In genomic region chr19:1259206-1259872, GRCh38 we compare ENCODE assay signal across 8 cellular contexts. TPM values are rescaled to one million over a fixed set of nuclear protein-coding genes. Genes with fewer than 3 reads are reported as not detected.
A peak's percentile ranks its signal among the peaks of the same experiment; 100 is the strongest.
DNase-seq lines count a peak whose midpoint lies in the region; ATAC-seq and TF ChIP-seq lines count a peak whose summit lies in the region.

No MANE protein-coding gene starts in this region.

- H3K9me3 Mint-ChIP-seq in IgD-negative memory B cell (no peaks in the 10 kb centered on the region), activated B cell treated with CpG ODN at 0.5 μM for 24 hours (no peaks in the 10 kb centered on the region)
- H3K9me3 Mint-ChIP-seq in dendritic cell treated with granulocyte-macrophage colony-stimulating factor and Interleukin-4, amounts not matched to agents 40 ng/mL and 50 ng/mL, for 4 days, result no peaks in the 10 kb centered on the region

- peaks cover 1% of the 10 kb centered on the region for H3K27me3 Mint-ChIP-seq in IgD-negative memory B cell
- H3K27me3 Mint-ChIP-seq in activated B cell treated with CpG ODN at 0.5 μM for 24 hours, result no peaks in the 10 kb centered on the region
- H3K27me3 Mint-ChIP-seq in dendritic cell treated with granulocyte-macrophage colony-stimulating factor and Interleukin-4, amounts not matched to agents 40 ng/mL and 50 ng/mL, for 4 days, result peaks cover 2% of the 10 kb centered on the region

- peaks cover 76% of the 10 kb centered on the region for H3K4me1 ChIP-seq in mesodermal cell (ENCODE audit: control insufficient read depth, insufficient read depth, low read length, poor library complexity, severe bottlenecking)

- H3K27ac ChIP-seq in mesodermal cell (ENCODE audit: low read depth, low read length, severe bottlenecking) (peak overlapping the region; percentile 75), temporal lobe (ENCODE audit: low read depth, low read length) (peak overlapping the region; percentile 91)

- POLR2A ChIA-PET in activated B cell treated with CpG ODN at 0.5 μM for 24 hours (lab: Charles Lee), result interaction anchor here (0.5 to 11.5 kb wide), 13 partner anchors 7 to 1400 kb away, joined by 3 to 824 read pairs (median 4); partner anchors contain the start of genes ATP5F1D, CBARP, CIRBP and FAM174C

- H3K4me1 Mint-ChIP-seq in IgD-negative memory B cell (peaks cover 28 to 35% (median 30%) of the 10 kb centered on the region in 3 donors), activated B cell treated with CpG ODN at 0.5 μM for 24 hours (peaks cover 82% of the 10 kb centered on the region)
- peaks cover 79% of the 10 kb centered on the region for H3K4me1 Mint-ChIP-seq in dendritic cell treated with granulocyte-macrophage colony-stimulating factor and Interleukin-4, amounts not matched to agents 40 ng/mL and 50 ng/mL, for 4 days (ENCODE audit: low read depth)

- peak overlapping the region; percentile 78 to 93 (median 88) for H3K4me3 Mint-ChIP-seq in IgD-negative memory B cell
- peak overlapping the region; percentile 91 for H3K4me3 Mint-ChIP-seq in activated B cell treated with CpG ODN at 0.5 μM for 24 hours
- peak overlapping the region; percentile 77 for H3K4me3 Mint-ChIP-seq in dendritic cell treated with granulocyte-macrophage colony-stimulating factor and Interleukin-4, amounts not matched to agents 40 ng/mL and 50 ng/mL, for 4 days

- H3K27ac Mint-ChIP-seq in IgD-negative memory B cell, result peak overlapping the region; percentile 95 to 100 (median 98)
- peak overlapping the region; percentile 98 for H3K27ac Mint-ChIP-seq in activated B cell treated with CpG ODN at 0.5 μM for 24 hours
- H3K27ac Mint-ChIP-seq in dendritic cell treated with granulocyte-macrophage colony-stimulating factor and Interleukin-4, amounts not matched to agents 40 ng/mL and 50 ng/mL, for 4 days, result peak overlapping the region; percentile 90

- ATAC-seq in activated B cell treated with CpG ODN at 0.5 μM for 24 hours (ENCODE audit: low read depth), result peak; percentile 28

- no peaks in the 10 kb centered on the region for H3K9me3 ChIP-seq in mesodermal cell (ENCODE audit: control insufficient read depth, low read length)

- peak; percentile 27 to 62 for DNase-seq in NCI-H526 (lab: John Stamatoyannopoulos, UW)
- no peak for DNase-seq in NCI-H526 treated with DMSO at 0.1 percent for 48 hours (lab: John Stamatoyannopoulos, UW)
- DNase-seq in activated B cell treated with CpG ODN at 0.5 μM for 24 hours, result peak; percentile 75
- no peak for DNase-seq in NCI-H524 (lab: John Stamatoyannopoulos, UW)

- CTCF ChIA-PET in activated B cell treated with CpG ODN at 0.5 μM for 24 hours (lab: Charles Lee), result interaction anchor here (1.0 kb wide), 1 partner anchor 15 kb away, joined by 7 read pairs; no protein-coding TSS in a partner anchor

- H3K36me3 ChIP-seq in mesodermal cell (ENCODE audit: control insufficient read depth, insufficient read depth, low read length), result peaks cover 42% of the 10 kb centered on the region

- intact Hi-C loops in activated B cell treated with CpG ODN at 0.5 μM for 24 hours (cut with micrococcal nuclease), result no loop called here
- intact Hi-C loops in dendritic cell treated with granulocyte-macrophage colony-stimulating factor and Interleukin-4, amounts not matched to agents 40 ng/mL and 50 ng/mL, for 4 days (cut with micrococcal nuclease), result no loop called here

- WGBS in mesodermal cell (ENCODE audit: insufficient coverage in 2 of 2), 2 experiments, result 26 to 29% methylated on average over 14 to 15 of the region's 17 CpGs

- TF ChIP-seq CTCF in activated B cell treated with CpG ODN at 0.5 μM for 24 hours (IDR thresholded peaks at IDR 0.05), result no peak

- peak overlapping the region; percentile 11 for H3K4me3 ChIP-seq in mesodermal cell (ENCODE audit: extremely low read depth, insufficient read depth, low read length, poor library complexity, severe bottlenecking)

- peaks cover 4% of the 10 kb centered on the region for H3K36me3 Mint-ChIP-seq in IgD-negative memory B cell
- peaks cover 33% of the 10 kb centered on the region for H3K36me3 Mint-ChIP-seq in activated B cell treated with CpG ODN at 0.5 μM for 24 hours (ENCODE audit: low read depth)
- peaks cover 50% of the 10 kb centered on the region for H3K36me3 Mint-ChIP-seq in dendritic cell treated with granulocyte-macrophage colony-stimulating factor and Interleukin-4, amounts not matched to agents 40 ng/mL and 50 ng/mL, for 4 days (ENCODE audit: low read depth)

RNA-seq across cellular contexts. Expression of gene CIRBP, which starts 9.8 kb away (rescaled TPM):
- 377 TPM for polyA plus RNA-seq in IgD-negative memory B cell
- 399 and 400 TPM in 2 replicates for total RNA-seq in activated B cell treated with CpG ODN at 0.5 μM for 24 hours
- polyA plus RNA-seq in mesodermal cell (2013, experiment 1 of 2), result 231 TPM
- 221 TPM for polyA plus RNA-seq in mesodermal cell (2013, experiment 2 of 2)
- 289 TPM for total RNA-seq in temporal lobe

RNA-seq across cellular contexts. Expression of gene MIDN, which starts 11.0 kb away (rescaled TPM):
- polyA plus RNA-seq in IgD-negative memory B cell, result 4.8 TPM
- total RNA-seq in activated B cell treated with CpG ODN at 0.5 μM for 24 hours, result 64.5 and 68.4 TPM in 2 replicates
- polyA plus RNA-seq in mesodermal cell (2013, experiment 1 of 2), result 101 TPM
- polyA plus RNA-seq in mesodermal cell (2013, experiment 2 of 2), result 84.0 TPM
- total RNA-seq in temporal lobe, result 22.6 TPM

RNA-seq across cellular contexts. Expression of gene FAM174C, which starts 16.0 kb away (rescaled TPM):
- polyA plus RNA-seq in IgD-negative memory B cell, result 115 TPM
- total RNA-seq in activated B cell treated with CpG ODN at 0.5 μM for 24 hours (47.9 and 52.0 TPM in 2 replicates), temporal lobe (8.9 TPM)
- 22.1 TPM for polyA plus RNA-seq in mesodermal cell (2013, experiment 1 of 2)
- polyA plus RNA-seq in mesodermal cell (2013, experiment 2 of 2), result 19.2 TPM

RNA-seq across cellular contexts. Expression of gene ATP5F1D, which starts 17.8 kb away (rescaled TPM):
- polyA plus RNA-seq in IgD-negative memory B cell, result 339 TPM
- total RNA-seq in activated B cell treated with CpG ODN at 0.5 μM for 24 hours, result 172 and 185 TPM in 2 replicates
- 132 TPM for polyA plus RNA-seq in mesodermal cell (2013, experiment 1 of 2)
- polyA plus RNA-seq in mesodermal cell (2013, experiment 2 of 2), result 98.5 TPM
- 27.5 TPM for total RNA-seq in temporal lobe

RNA-seq across cellular contexts. Expression of gene CBARP, which starts 21.5 kb away (rescaled TPM):
- polyA plus RNA-seq in IgD-negative memory B cell, result not detected
- total RNA-seq in activated B cell treated with CpG ODN at 0.5 μM for 24 hours (0.29 and 0.64 TPM in 2 replicates), temporal lobe (6.4 TPM)
- polyA plus RNA-seq in mesodermal cell (2013, experiment 1 of 2), result 11.5 TPM
- polyA plus RNA-seq in mesodermal cell (2013, experiment 2 of 2), result 12.2 TPM

Comparison
In these comparisons a context has a peak if more than half of its experiments do, and no peak if none do; other contexts are left out.
1. DNase-seq: peak in NCI-H526 (2 of 2) and activated B cell treated with CpG ODN at 0.5 μM for 24 hours (single experiment); none in NCI-H526 treated with DMSO at 0.1 percent for 48 hours (single experiment) and NCI-H524 (0 of 2).
2. Peak in every context shown above with its lines, with median percentiles within 50 percentile points of each other: H3K27ac Mint-ChIP-seq and H3K4me3 Mint-ChIP-seq.